8 cellular contexts compared by ENCODE assay signal in genomic region chr16:69150146-69150865, GRCh38. TPM values are rescaled to one million over a fixed set of nuclear protein-coding genes. Genes with fewer than 3 reads are reported as not detected.
DNase-seq lines count a peak whose midpoint lies in the region; ATAC-seq and TF ChIP-seq lines count a peak whose summit lies in the region.

No MANE protein-coding gene starts in this region.

- no peaks in the 10 kb centered on the region for H3K4me1 ChIP-seq in prostate gland (replicated peaks)

- no peak overlapping the region for H3K4me3 ChIP-seq in prostate gland

- H3K36me3 ChIP-seq in prostate gland: no peaks in the 10 kb centered on the region

- H3K27ac ChIP-seq in prostate gland: no peak overlapping the region

- peak; percentile 35 to 87 (median 84) for TF ChIP-seq CTCF in prostate gland (IDR thresholded peaks at IDR 0.05)

- intact Hi-C loops in head of caudate nucleus (cut with DNase I) (loop anchor here (10.0 kb wide), 1 partner anchor 134 kb away; no protein-coding TSS in a partner anchor), prostate gland (cut with DNase I) (loop anchor here (1.0 kb wide), 1 partner anchor 136 kb away; no protein-coding TSS in a partner anchor)

- WGBS in prostate gland: 55% methylated on average over 16 of the region's 16 CpGs

- no peak for TF ChIP-seq POLR2A in prostate gland (IDR thresholded peaks at IDR 0.05)

- ATAC-seq in HG03439 (IDR thresholded peaks at IDR 0.05; ENCODE audit: unreplicated experiment): no peak

- no peaks in the 10 kb centered on the region for H3K27me3 ChIP-seq in prostate gland (replicated peaks; ENCODE audit: insufficient read depth)

- H3K9me3 ChIP-seq in prostate gland: no peaks in the 10 kb centered on the region

- peak; percentile 72 for DNase-seq in DMS53 (lab: John Stamatoyannopoulos, UW)
- peak; percentile 64 for DNase-seq in HuH-7 (ENCODE audit: low spot score)
- peak; percentile 82 for DNase-seq in OCI-M1 (lab: John Stamatoyannopoulos, UW)
- peak; percentile 39 for DNase-seq in amniotic stem cell (lab: John Stamatoyannopoulos, UW)
- DNase-seq in head of caudate nucleus: peak in 37 of 42 donors; percentile 13 to 88 (median 61)
- peak; percentile 73 for DNase-seq in prostate gland (ENCODE audit: low spot score)
- no peak for DNase-seq in NCI-H187 treated with DMSO at 0.1 percent for 48 hours (lab: John Stamatoyannopoulos, UW)

RNA-seq across cellular contexts. Expression of gene UTP4, which starts 17.9 kb away (rescaled TPM):
- total RNA-seq in prostate gland: 10 to 100 TPM; 18.4 to 51.0 TPM

RNA-seq across cellular contexts. Expression of gene CHTF8, which starts 17.9 kb away (rescaled TPM):
- total RNA-seq in prostate gland: 100 to 1,000 TPM; 124 to 171 TPM

RNA-seq across cellular contexts. Expression of gene SNTB2, which starts 36.7 kb away (rescaled TPM):
- 10 to 100 TPM; 33.7 to 53.0 TPM for total RNA-seq in prostate gland

RNA-seq across cellular contexts. Expression of gene HAS3, which starts 44.9 kb away (rescaled TPM):
- 1 to 10 TPM; 3.0 to 4.5 TPM for total RNA-seq in prostate gland
